1 cellular context compared by ENCODE assay signal in the genomic region with DNA sequence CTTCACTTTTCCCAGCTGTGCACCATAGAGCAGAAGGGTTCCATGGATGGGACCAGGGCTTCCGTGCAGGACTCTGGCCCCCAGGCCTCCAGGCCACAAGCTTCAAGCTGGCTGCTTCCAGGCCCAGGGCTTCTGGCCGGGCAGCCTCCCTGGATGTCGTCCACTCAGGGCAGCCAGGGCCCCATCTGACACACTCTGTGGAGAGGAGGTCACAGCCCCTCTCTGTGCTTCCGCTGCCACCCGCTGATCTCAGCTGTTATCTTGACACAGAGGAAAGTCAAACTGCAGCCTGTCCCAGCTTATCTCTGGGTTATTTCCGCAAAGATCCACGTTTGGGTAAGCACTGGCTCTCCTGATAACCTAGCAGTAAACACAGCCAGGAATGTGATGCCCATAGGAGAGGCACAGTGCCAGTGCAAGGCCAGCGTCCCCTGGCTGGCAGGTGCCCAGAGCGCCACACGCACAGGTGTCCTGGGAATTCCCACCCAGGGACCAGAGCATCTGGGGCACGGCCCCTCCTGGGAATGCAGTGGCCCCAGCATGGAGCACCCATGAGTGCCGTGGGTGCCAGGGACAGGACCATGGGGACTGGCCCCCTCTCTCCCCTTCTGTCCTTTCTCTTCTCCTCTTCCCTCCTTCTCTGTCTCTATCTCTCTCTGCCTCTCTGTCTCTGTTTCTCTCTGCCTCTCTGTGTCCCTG.
TF ChIP-seq lines count a peak whose summit lies in the region.

No MANE protein-coding gene starts in this region.

TF ChIP-seq in liver, 16 proteins besides CTCF, POLR2A, EP300 and RAD21 (continued from another document):
- TF ChIP-seq, protein P1, sequence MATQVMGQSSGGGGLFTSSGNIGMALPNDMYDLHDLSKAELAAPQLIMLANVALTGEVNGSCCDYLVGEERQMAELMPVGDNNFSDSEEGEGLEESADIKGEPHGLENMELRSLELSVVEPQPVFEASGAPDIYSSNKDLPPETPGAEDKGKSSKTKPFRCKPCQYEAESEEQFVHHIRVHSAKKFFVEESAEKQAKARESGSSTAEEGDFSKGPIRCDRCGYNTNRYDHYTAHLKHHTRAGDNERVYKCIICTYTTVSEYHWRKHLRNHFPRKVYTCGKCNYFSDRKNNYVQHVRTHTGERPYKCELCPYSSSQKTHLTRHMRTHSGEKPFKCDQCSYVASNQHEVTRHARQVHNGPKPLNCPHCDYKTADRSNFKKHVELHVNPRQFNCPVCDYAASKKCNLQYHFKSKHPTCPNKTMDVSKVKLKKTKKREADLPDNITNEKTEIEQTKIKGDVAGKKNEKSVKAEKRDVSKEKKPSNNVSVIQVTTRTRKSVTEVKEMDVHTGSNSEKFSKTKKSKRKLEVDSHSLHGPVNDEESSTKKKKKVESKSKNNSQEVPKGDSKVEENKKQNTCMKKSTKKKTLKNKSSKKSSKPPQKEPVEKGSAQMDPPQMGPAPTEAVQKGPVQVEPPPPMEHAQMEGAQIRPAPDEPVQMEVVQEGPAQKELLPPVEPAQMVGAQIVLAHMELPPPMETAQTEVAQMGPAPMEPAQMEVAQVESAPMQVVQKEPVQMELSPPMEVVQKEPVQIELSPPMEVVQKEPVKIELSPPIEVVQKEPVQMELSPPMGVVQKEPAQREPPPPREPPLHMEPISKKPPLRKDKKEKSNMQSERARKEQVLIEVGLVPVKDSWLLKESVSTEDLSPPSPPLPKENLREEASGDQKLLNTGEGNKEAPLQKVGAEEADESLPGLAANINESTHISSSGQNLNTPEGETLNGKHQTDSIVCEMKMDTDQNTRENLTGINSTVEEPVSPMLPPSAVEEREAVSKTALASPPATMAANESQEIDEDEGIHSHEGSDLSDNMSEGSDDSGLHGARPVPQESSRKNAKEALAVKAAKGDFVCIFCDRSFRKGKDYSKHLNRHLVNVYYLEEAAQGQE (IDR thresholded peaks at IDR 0.05), result peak; percentile 82
- peak; percentile 94 for TF ChIP-seq FOXA1 (IDR thresholded peaks at IDR 0.05)
- peak; percentile 71 for TF ChIP-seq HNF4G (IDR thresholded peaks at IDR 0.05)
- TF ChIP-seq FOXA2 (IDR thresholded peaks at IDR 0.05), result peak; percentile 92
- TF ChIP-seq, protein P2, sequence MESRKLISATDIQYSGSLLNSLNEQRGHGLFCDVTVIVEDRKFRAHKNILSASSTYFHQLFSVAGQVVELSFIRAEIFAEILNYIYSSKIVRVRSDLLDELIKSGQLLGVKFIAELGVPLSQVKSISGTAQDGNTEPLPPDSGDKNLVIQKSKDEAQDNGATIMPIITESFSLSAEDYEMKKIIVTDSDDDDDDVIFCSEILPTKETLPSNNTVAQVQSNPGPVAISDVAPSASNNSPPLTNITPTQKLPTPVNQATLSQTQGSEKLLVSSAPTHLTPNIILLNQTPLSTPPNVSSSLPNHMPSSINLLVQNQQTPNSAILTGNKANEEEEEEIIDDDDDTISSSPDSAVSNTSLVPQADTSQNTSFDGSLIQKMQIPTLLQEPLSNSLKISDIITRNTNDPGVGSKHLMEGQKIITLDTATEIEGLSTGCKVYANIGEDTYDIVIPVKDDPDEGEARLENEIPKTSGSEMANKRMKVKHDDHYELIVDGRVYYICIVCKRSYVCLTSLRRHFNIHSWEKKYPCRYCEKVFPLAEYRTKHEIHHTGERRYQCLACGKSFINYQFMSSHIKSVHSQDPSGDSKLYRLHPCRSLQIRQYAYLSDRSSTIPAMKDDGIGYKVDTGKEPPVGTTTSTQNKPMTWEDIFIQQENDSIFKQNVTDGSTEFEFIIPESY (IDR thresholded peaks at IDR 0.05), result peak; percentile 92
- TF ChIP-seq JUND (IDR thresholded peaks at IDR 0.05), result peak in 1 of 2 donors; percentile 84
- peak; percentile 96 to 100 for TF ChIP-seq RXRA (IDR thresholded peaks at IDR 0.05)
- peak; percentile 86 to 96 for TF ChIP-seq HNF4A (conservative IDR thresholded peaks at IDR 0.05)
- peak; percentile 97 for TF ChIP-seq NR2F2 (IDR thresholded peaks at IDR 0.05)
- TF ChIP-seq, protein P3, sequence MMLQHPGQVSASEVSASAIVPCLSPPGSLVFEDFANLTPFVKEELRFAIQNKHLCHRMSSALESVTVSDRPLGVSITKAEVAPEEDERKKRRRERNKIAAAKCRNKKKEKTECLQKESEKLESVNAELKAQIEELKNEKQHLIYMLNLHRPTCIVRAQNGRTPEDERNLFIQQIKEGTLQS (IDR thresholded peaks at IDR 0.05), result no peak
- TF ChIP-seq TAF1 (conservative IDR thresholded peaks at IDR 0.05), result peak; percentile 71
- TF ChIP-seq YY1 (IDR thresholded peaks at IDR 0.05), result peak; percentile 85
- peak in 1 of 2 donors; percentile 80 for TF ChIP-seq GABPA (IDR thresholded peaks at IDR 0.05 in 1 of 2, conservative IDR thresholded peaks at IDR 0.05 in 1 of 2)
- peak; percentile 90 to 96 for TF ChIP-seq EGR1 (IDR thresholded peaks at IDR 0.05; ENCODE audit: low read depth in 2 of 2)
